29 cellular contexts compared by ENCODE assay signal in the genomic region with DNA sequence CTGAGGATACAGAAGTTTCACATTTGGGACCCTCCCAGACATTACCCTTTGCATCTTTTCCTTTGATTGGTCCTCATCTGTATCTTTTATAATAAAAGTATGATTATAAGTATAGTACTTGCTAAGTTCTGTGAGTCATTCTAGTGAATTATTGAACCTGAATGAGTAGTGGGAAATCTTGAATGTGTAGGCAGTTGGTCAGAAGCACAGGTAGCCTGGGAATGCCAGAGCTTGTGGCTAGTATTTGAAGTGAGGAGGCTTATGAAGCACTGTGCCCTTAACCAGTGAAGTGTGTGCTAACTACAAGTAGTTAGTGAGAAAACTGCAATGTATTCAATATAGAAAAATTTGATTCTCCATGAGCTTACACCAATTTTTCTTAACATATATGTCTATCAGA.
"Had no signal": no experiment of that assay in that cellular context is flagged by ENCODE, and none has a peak within 500 bp of the region (broad histone marks: within the 10 kb centered on the region; RNA-seq: fewer than 3 reads in every experiment).

No MANE protein-coding gene starts in this region.

- ATAC-seq: naive thymus-derived CD8-positive, alpha-beta T cell; natural killer cell treated with Interleukin-12 subunit alpha and Interleukin-12 subunit beta and Interleukin-15 and Interleukin-18, amount 100 ng/mL, for 72 hours; pancreas; right cardiac atrium; right lobe of liver; stimulated activated memory B cell treated with anti-CD40 and anti-IgM and Interleukin-4, amounts not matched to agents 10 μg/mL and 1 μg/mL and 100 μg/mL, for 72 hours; stimulated activated naive CD8-positive, alpha-beta T cell treated with anti-CD3 and anti-CD28 coated beads, Interleukin-15, amount 100 ng/mL, for 72 hours; stimulated activated naive CD8-positive, alpha-beta T cell treated with anti-CD3 and anti-CD28 coated beads, Interleukin-15, Interleukin-2, amounts not matched to agents 100 U/mL and 50 U/mL, for 24 hours; upper lobe of right lung had no signal

- H3K4me1 Mint-ChIP-seq: naive thymus-derived CD8-positive, alpha-beta T cell; nephron progenitor cell; neural crest cell; stimulated activated memory B cell treated with anti-CD40 and anti-IgM and Interleukin-4, amounts not matched to agents 10 μg/mL and 1 μg/mL and 100 μg/mL, for 72 hours; stimulated activated naive CD8-positive, alpha-beta T cell treated with anti-CD3 and anti-CD28 coated beads, Interleukin-15, amount 100 ng/mL, for 72 hours had no signal

- H3K27me3 ChIP-seq: neutrophil, pancreas, right lobe of liver, sigmoid colon, suprapubic skin, testis, tibial artery, transverse colon, upper lobe of right lung, uterus had no signal

- H3K36me3 Mint-ChIP-seq: naive thymus-derived CD8-positive, alpha-beta T cell; natural killer cell treated with Interleukin-12 subunit alpha and Interleukin-12 subunit beta and Interleukin-15 and Interleukin-18, amount 100 ng/mL, for 72 hours; stimulated activated memory B cell treated with anti-CD40 and anti-IgM and Interleukin-4, amounts not matched to agents 10 μg/mL and 1 μg/mL and 100 μg/mL, for 72 hours; type B pancreatic cell had no signal

- H3K4me3 ChIP-seq: pancreas, prostate gland, right lobe of liver, sigmoid colon, suprapubic skin, testis, tibial artery, transverse colon, upper lobe of right lung, uterus had no signal

- H3K27me3 Mint-ChIP-seq: natural killer cell treated with Interleukin-12 subunit alpha and Interleukin-12 subunit beta and Interleukin-15 and Interleukin-18, amount 100 ng/mL, for 72 hours; stimulated activated memory B cell treated with anti-CD40 and anti-IgM and Interleukin-4, amounts not matched to agents 10 μg/mL and 1 μg/mL and 100 μg/mL, for 72 hours; stimulated activated naive CD8-positive, alpha-beta T cell treated with anti-CD3 and anti-CD28 coated beads, Interleukin-15, amount 100 ng/mL, for 72 hours had no signal

- H3K9me3 Mint-ChIP-seq: nephron progenitor cell; stimulated activated memory B cell treated with anti-CD40 and anti-IgM and Interleukin-4, amounts not matched to agents 10 μg/mL and 1 μg/mL and 100 μg/mL, for 72 hours; type B pancreatic cell had no signal

- DNase-seq: naive thymus-derived CD8-positive, alpha-beta T cell; nephron progenitor cell; nucleus accumbens; pancreas; right cardiac atrium; right lobe of liver; sigmoid colon; small intestine; stimulated activated CD4-positive, alpha-beta T cell treated with anti-CD3 and anti-CD28 coated beads, Interleukin-15, amount 100 ng/mL, for 24 hours; stimulated activated CD4-positive, alpha-beta T cell treated with anti-CD3 and anti-CD28 coated beads, Interleukin-2, amount 100 ng/mL, for 24 hours; stimulated activated CD4-positive, alpha-beta T cell treated with anti-CD3 and anti-CD28 coated beads, Interleukin-2, amount 100 ng/mL, for 48 hours; stimulated activated CD4-positive, alpha-beta T cell treated with anti-CD3 and anti-CD28 coated beads, Interleukin-4, amount 100 ng/mL, for 4 hours; stimulated activated CD8-positive, alpha-beta memory T cell treated with anti-CD3 and anti-CD28 coated beads, Interleukin-4, amount 100 ng/mL, for 48 hours; stimulated activated naive CD4-positive, alpha-beta T cell; stimulated activated naive CD8-positive, alpha-beta T cell treated with anti-CD3 and anti-CD28 coated beads, Interleukin-15, amount 100 ng/mL, for 72 hours; stimulated activated naive CD8-positive, alpha-beta T cell treated with anti-CD3 and anti-CD28 coated beads, Interleukin-15, Interleukin-2, amounts not matched to agents 100 U/mL and 50 U/mL, for 24 hours; substantia nigra; testis; tibial artery; transverse colon; upper lobe of right lung; uterus had no signal

- H3K36me3 ChIP-seq: neutrophil, pancreas, prostate gland, right lobe of liver, sigmoid colon, suprapubic skin, tibial artery, transverse colon, upper lobe of right lung, uterus had no signal

- H3K27ac Mint-ChIP-seq: naive thymus-derived CD8-positive, alpha-beta T cell; natural killer cell treated with Interleukin-12 subunit alpha and Interleukin-12 subunit beta and Interleukin-15 and Interleukin-18, amount 100 ng/mL, for 72 hours; nephron progenitor cell; stimulated activated memory B cell treated with anti-CD40 and anti-IgM and Interleukin-4, amounts not matched to agents 10 μg/mL and 1 μg/mL and 100 μg/mL, for 72 hours; stimulated activated naive CD8-positive, alpha-beta T cell treated with anti-CD3 and anti-CD28 coated beads, Interleukin-15, amount 100 ng/mL, for 72 hours; type B pancreatic cell had no signal

- H3K4me3 Mint-ChIP-seq: naive thymus-derived CD8-positive, alpha-beta T cell; natural killer cell treated with Interleukin-12 subunit alpha and Interleukin-12 subunit beta and Interleukin-15 and Interleukin-18, amount 100 ng/mL, for 72 hours; nephron progenitor cell; neural crest cell; stimulated activated memory B cell treated with anti-CD40 and anti-IgM and Interleukin-4, amounts not matched to agents 10 μg/mL and 1 μg/mL and 100 μg/mL, for 72 hours; stimulated activated naive CD8-positive, alpha-beta T cell treated with anti-CD3 and anti-CD28 coated beads, Interleukin-15, amount 100 ng/mL, for 72 hours; type B pancreatic cell had no signal

- H3K27ac ChIP-seq: neutrophil, pancreas, prostate gland, right lobe of liver, sigmoid colon, suprapubic skin, testis, tibial artery, transverse colon, upper lobe of right lung, uterus had no signal

- H3K4me1 ChIP-seq: pancreas, prostate gland, right lobe of liver, sigmoid colon, suprapubic skin, testis, transverse colon, upper lobe of right lung, uterus had no signal

- FAIRE-seq: pancreas, small intestine had no signal
